ENCODE assay signal across 13 cellular contexts in genomic region chr11:102488208-102488607, GRCh38. TPM values are rescaled to one million over a fixed set of nuclear protein-coding genes. Genes with fewer than 3 reads are reported as not detected.
A peak's percentile ranks its signal among the peaks of the same experiment; 100 is the strongest.
DNase-seq lines count a peak whose midpoint lies in the region; ATAC-seq lines count a peak whose summit lies in the region.
"Had no signal": no experiment of that assay in that cellular context is flagged by ENCODE, and none has a peak within 500 bp of the region (broad histone marks: within the 10 kb centered on the region; RNA-seq: fewer than 3 reads in every experiment).

No MANE protein-coding gene starts in this region.

- H3K36me3 Mint-ChIP-seq in activated naive CD8-positive, alpha-beta T cell treated with anti-CD3 and anti-CD28 coated beads for 36 hours: peaks cover 2% of the 10 kb centered on the region

- H3K27ac Mint-ChIP-seq in activated naive CD8-positive, alpha-beta T cell treated with anti-CD3 and anti-CD28 coated beads for 36 hours: peak overlapping the region; percentile 65

- H3K4me3 Mint-ChIP-seq in activated naive CD8-positive, alpha-beta T cell treated with anti-CD3 and anti-CD28 coated beads for 36 hours: no peak overlapping the region

- ATAC-seq in GM18909 (IDR thresholded peaks at IDR 0.05; ENCODE audit: poor library complexity, unreplicated experiment) (peak; percentile 80), GM21515 (IDR thresholded peaks at IDR 0.05; ENCODE audit: unreplicated experiment) (peak; percentile 70), HG03045 (IDR thresholded peaks at IDR 0.05; ENCODE audit: unreplicated experiment) (peak; percentile 66)
- ATAC-seq: left lobe of liver had no signal

- no peaks in the 10 kb centered on the region for H3K27me3 Mint-ChIP-seq in activated naive CD8-positive, alpha-beta T cell treated with anti-CD3 and anti-CD28 coated beads for 36 hours

- in situ Hi-C loops in ACHN (cut with HindIII; ENCODE audit: low pct_ligation_motif_present, low pct_unique_long_range_greater_than_20kb, low sequenced_read_pairs): no loop called here

- DNase-seq in activated naive CD8-positive, alpha-beta T cell treated with anti-CD3 and anti-CD28 coated beads for 36 hours: no peak
- DNase-seq in ACHN (no peak), NCI-H1105 treated with DMSO at 0.1 percent for 48 hours (lab: John Stamatoyannopoulos, UW) (no peak), ecto neural progenitor cell (ENCODE audit: low spot score) (no peak), NCI-H345 (lab: John Stamatoyannopoulos, UW) (no peak)
- DNase-seq: activated gamma-delta T cell treated with Interleukin-2 at 50 U/mL for 16 hours, colonic mucosa, foreskin melanocyte, NCI-H2171 treated with DMSO at 0.1 percent for 48 hours had no signal

- no peaks in the 10 kb centered on the region for H3K9me3 Mint-ChIP-seq in activated naive CD8-positive, alpha-beta T cell treated with anti-CD3 and anti-CD28 coated beads for 36 hours

- peaks cover 56% of the 10 kb centered on the region for H3K4me1 Mint-ChIP-seq in activated naive CD8-positive, alpha-beta T cell treated with anti-CD3 and anti-CD28 coated beads for 36 hours

RNA-seq across cellular contexts. Expression of gene TMEM123, which starts 35.6 kb away (rescaled TPM):
- 100 to 1,000 TPM; 299 to 310 TPM for total RNA-seq in activated naive CD8-positive, alpha-beta T cell treated with anti-CD3 and anti-CD28 coated beads for 36 hours

RNA-seq across cellular contexts. Expression of gene MMP7, which starts 42.3 kb away (rescaled TPM):
- not detected for total RNA-seq in activated naive CD8-positive, alpha-beta T cell treated with anti-CD3 and anti-CD28 coated beads for 36 hours
